Comparison of ENCODE assay signal across 19 cellular contexts in genomic region chr12:19316420-19316819, GRCh38.
A peak's percentile ranks its signal among the peaks of the same experiment; 100 is the strongest.
DNase-seq lines count a peak whose midpoint lies in the region; ATAC-seq and TF ChIP-seq lines count a peak whose summit lies in the region.
"Had no signal": no experiment of that assay in that cellular context is flagged by ENCODE, and none has a peak within 500 bp of the region (broad histone marks: within the 10 kb centered on the region; RNA-seq: fewer than 3 reads in every experiment).

No MANE protein-coding gene starts in this region.

- in situ Hi-C loops in ACHN (cut with HindIII; ENCODE audit: low pct_ligation_motif_present, low pct_unique_long_range_greater_than_20kb, low sequenced_read_pairs), result no loop called here
- in situ Hi-C loops in brain microvascular endothelial cell (cut with HindIII; ENCODE audit: low pct_ligation_motif_present, low sequenced_read_pairs), result no loop called here

- DNase-seq in ACHN (peak; percentile 53), HCEC 1CT (peak; percentile 12), brain microvascular endothelial cell (peak; percentile 35), iris pigment epithelial cell (ENCODE audit: low read depth) (peak; percentile 64), activated gamma-delta T cell treated with Interleukin-2 at 50 U/mL for 16 hours (no peak), NCI-H1092 treated with DMSO at 0.1 percent for 48 hours (lab: John Stamatoyannopoulos, UW) (no peak), foreskin melanocyte (no peak)
- DNase-seq: DMS 273 treated with DMSO at 0.1 percent for 48 hours; heart right ventricle; KBM-7; left cardiac atrium; NCI-H1105 treated with DMSO at 0.1 percent for 48 hours; pancreas; SHP77 treated with DMSO at 0.1 percent for 48 hours; stimulated activated CD4-positive, alpha-beta T cell treated with anti-CD3 and anti-CD28 coated beads, Interleukin-12 subunit alpha, Interleukin-12 subunit beta, amount 100 ng/mL, for 4 hours had no signal

- no peak for ATAC-seq in HG03520 (IDR thresholded peaks at IDR 0.05; ENCODE audit: unreplicated experiment)
- ATAC-seq: activated CD4-positive, CD25-positive, alpha-beta regulatory T cell treated with anti-CD3 and anti-CD28 coated beads, Interleukin-2, amount 50 U/mL, for 24 hours; activated naive CD4-positive, alpha-beta T cell treated with anti-CD3 and anti-CD28 coated beads, Interleukin-2, amount 50 U/mL, for 72 hours; heart right ventricle had no signal

- no peak overlapping the region for H3K4me3 ChIP-seq in brain microvascular endothelial cell (ENCODE audit: low read depth, low read length)
- H3K4me3 ChIP-seq: heart right ventricle, pancreas, vagina had no signal

- no peaks in the 10 kb centered on the region for H3K36me3 ChIP-seq in brain microvascular endothelial cell (replicated peaks)
- H3K36me3 ChIP-seq: pancreas, vagina had no signal

- H3K27ac ChIP-seq in brain microvascular endothelial cell, result no peak overlapping the region
- H3K27ac ChIP-seq: heart right ventricle, pancreas, vagina had no signal

- H3K27me3 ChIP-seq in brain microvascular endothelial cell (replicated peaks), result no peaks in the 10 kb centered on the region
- H3K27me3 ChIP-seq: heart right ventricle, pancreas, vagina had no signal

- TF ChIP-seq CTCF in brain microvascular endothelial cell (IDR thresholded peaks at IDR 0.05; ENCODE audit: low read depth, low read length, missing control alignments), result no peak

Comparison
In these comparisons a context has a peak if more than half of its experiments do, and no peak if none do; other contexts are left out.
1. DNase-seq: peak in ACHN (single experiment), HCEC 1CT (single experiment), brain microvascular endothelial cell (single experiment) and iris pigment epithelial cell (single experiment); none in activated gamma-delta T cell treated with Interleukin-2 at 50 U/mL for 16 hours (single experiment), NCI-H1092 treated with DMSO at 0.1 percent for 48 hours (single experiment) and foreskin melanocyte (single experiment).